In genomic region chrX:153884136-153885076, GRCh38 we compare ENCODE assay signal across 9 cellular contexts. TPM values are rescaled to one million over a fixed set of nuclear protein-coding genes. Genes with fewer than 3 reads are reported as not detected.
A peak's percentile ranks its signal among the peaks of the same experiment; 100 is the strongest.
DNase-seq lines count a peak whose midpoint lies in the region; ATAC-seq and TF ChIP-seq lines count a peak whose summit lies in the region.
"Had no signal": no experiment of that assay in that cellular context is flagged by ENCODE, and none has a peak within 500 bp of the region (broad histone marks: within the 10 kb centered on the region; RNA-seq: fewer than 3 reads in every experiment).

No MANE protein-coding gene starts in this region.

- H3K9me3 ChIP-seq in HCT116 (ENCODE audit: control insufficient read depth in 1 of 2, insufficient read depth in 1 of 2, low read depth in 1 of 2, low read length in 2 of 2): no peaks in the 10 kb centered on the region
- no peaks in the 10 kb centered on the region for H3K9me3 ChIP-seq in MG63

- ATAC-seq in HCT116 (peak; percentile 75), SK-N-SH treated with all-trans-retinoic acid at 6 μM for 48 hours (peak; percentile 30), HG02885 (IDR thresholded peaks at IDR 0.05; ENCODE audit: poor library complexity, unreplicated experiment) (no peak), HG03025 (IDR thresholded peaks at IDR 0.05; ENCODE audit: low FRiP score, unreplicated experiment) (no peak)

- intact Hi-C loops in HCT116 (cut with micrococcal nuclease): loop anchor here (1.0 kb wide), 1 partner anchor 120 kb away; the partner anchor contains the start of gene PLXNB3

- H3K4me2 ChIP-seq in HCT116 (ENCODE audit: low read length): peak overlapping the region; percentile 76

- H3K9me2 ChIP-seq in HCT116 (ENCODE audit: insufficient read depth): no peaks in the 10 kb centered on the region

- H3K36me3 ChIP-seq in HCT116 (ENCODE audit: control insufficient read depth in 1 of 2, insufficient read depth in 2 of 2, low read length in 2 of 2): no peaks in the 10 kb centered on the region
- H3K36me3 ChIP-seq in kidney epithelial cell (ENCODE audit: control insufficient read depth, insufficient read depth, low read length): peaks cover 1% of the 10 kb centered on the region
- no peaks in the 10 kb centered on the region for H3K36me3 ChIP-seq in MG63

- H3K79me2 ChIP-seq in HCT116 (ENCODE audit: insufficient read depth, low read length): no peaks in the 10 kb centered on the region

- TF ChIP-seq POLR2A in HCT116 (IDR thresholded peaks at IDR 0.05; ENCODE audit: borderline replicate concordance, extremely low read depth, insufficient read depth, insufficient read length): no peak

- no peaks in the 10 kb centered on the region for H4K20me1 ChIP-seq in HCT116 (ENCODE audit: insufficient read depth)

- BruUV-seq in HCT116 (replicated peaks; lab: Mats Ljungman, UMichigan): no TSS peak

- no peak overlapping the region for H2AFZ ChIP-seq in HCT116 (ENCODE audit: low read depth, low read length, poor library complexity, severe bottlenecking)

- peak overlapping the region; percentile 47 to 52 for H3K4me3 ChIP-seq in HCT116 (replicated peaks in 1 of 2; ENCODE audit: low read depth in 1 of 2, low read length in 2 of 2)
- peak overlapping the region; percentile 45 for H3K4me3 ChIP-seq in kidney epithelial cell (ENCODE audit: low read depth, low read length)
- H3K4me3 ChIP-seq in MG63: no peak overlapping the region

- POLR2A ChIA-PET in HCT116 (lab: Charles Lee): no interaction called here

- H3K27me3 ChIP-seq in HCT116 (ENCODE audit: insufficient read depth, low read length) (no peaks in the 10 kb centered on the region), kidney epithelial cell (ENCODE audit: control insufficient read depth, insufficient read depth, low read length) (peaks cover 5% of the 10 kb centered on the region), MG63 (peaks cover 6% of the 10 kb centered on the region; the same call in 1 of the 2 replicates)

- no peak overlapping the region for H3K27ac ChIP-seq in HCT116 (ENCODE audit: low read depth, low read length)

- TF ChIP-seq RAD21 in HCT116 (IDR thresholded peaks at IDR 0.05; ENCODE audit: low read depth): peak; percentile 72

- RAD21 ChIA-PET in HCT116 (lab: Charles Lee; ENCODE audit: low non-redundant PET in 1 of 2, low total read pairs in 2 of 2, uncharacterized antibody in 2 of 2, unreplicated experiment in 2 of 2): interaction anchor here in 1 of 2 experiments (0.7 kb wide), 1 partner anchor 90 kb away, joined by 3 read pairs; the partner anchor contains the start of genes IDH3G and SSR4

- H3K9ac ChIP-seq in HCT116 (ENCODE audit: low read length): no peak overlapping the region; the same call in 1 of the 2 replicates

- DNase-seq in Caki2 (ENCODE audit: low read depth) (peak; percentile 32), HCT116 (ENCODE audit: low read depth, low spot score) (peak; percentile 10), kidney epithelial cell (ENCODE audit: low read depth) (no peak), MG63 (no peak), NCI-H2029 treated with DMSO at 0.1 percent for 48 hours (lab: John Stamatoyannopoulos, UW) (no peak)

- TF ChIP-seq CTCF in HCT116 (IDR thresholded peaks at IDR 0.05 in 2 of 3, conservative IDR thresholded peaks at IDR 0.05 in 1 of 3; ENCODE audit: borderline replicate concordance in 1 of 3, insufficient read depth in 1 of 3, low read depth in 2 of 3, low read length in 2 of 3): peak; percentile 47 to 56 (median 54); a peak in 5 of 6 replicates
- peak; percentile 35 for TF ChIP-seq CTCF in kidney epithelial cell (IDR thresholded peaks at IDR 0.05; ENCODE audit: insufficient read depth, low read length, poor library complexity, severe bottlenecking)

- H3K4me1 ChIP-seq in HCT116 (ENCODE audit: control insufficient read depth in 1 of 2, insufficient read depth in 2 of 2, low read length in 2 of 2): peaks cover 9 to 37% of the 10 kb centered on the region in 2 experiments

- in situ Hi-C loops in Caki2 (cut with HindIII; ENCODE audit: low pct_unique_long_range_greater_than_20kb, low sequenced_read_pairs): no loop called here

- CTCF ChIA-PET in HCT116 (lab: Charles Lee): no interaction called here

TF ChIP-seq in HCT116, 20 proteins besides CTCF, POLR2A, EP300 and RAD21:
- TF ChIP-seq CBX3 (IDR thresholded peaks at IDR 0.05; ENCODE audit: low read depth) (no peak), MAX (IDR thresholded peaks at IDR 0.05) (peak; percentile 53; the same call in 1 of the 2 replicates)

TF ChIP-seq in SK-N-SH treated with all-trans-retinoic acid at 6 μM for 48 hours, 23 proteins besides CTCF, POLR2A, EP300 and RAD21 (continues in another document):
- TF ChIP-seq TCF4 (CRISPR knock-in tag; IDR thresholded peaks at IDR 0.05; ENCODE audit: borderline replicate concordance) (no peak), CSRNP3 (CRISPR knock-in tag; IDR thresholded peaks at IDR 0.05) (no peak), CREB5 (CRISPR knock-in tag; IDR thresholded peaks at IDR 0.05; ENCODE audit: low read depth) (no peak), OSR1 (CRISPR knock-in tag; IDR thresholded peaks at IDR 0.05) (no peak), PATZ1 (CRISPR knock-in tag; IDR thresholded peaks at IDR 0.05; ENCODE audit: borderline replicate concordance) (no peak), ARNTL (CRISPR knock-in tag; IDR thresholded peaks at IDR 0.05; ENCODE audit: borderline replicate concordance, low read depth) (no peak)

RNA-seq across cellular contexts. Expression of gene L1CAM, which starts 1.6 kb away (rescaled TPM):
- 37.1 and 49.7 TPM in 2 replicates for total RNA-seq in Caki2 (2014; rRNA removed; shearing (Covaris generic); ENCODE audit: low replicate concordance)
- total RNA-seq in HCT116 (2021; ENCODE audit: unreplicated experiment) (14.8 TPM), kidney epithelial cell (122 and 138 TPM in 2 replicates)
- polyA plus RNA-seq in HCT116 (2012): 10.4 and 10.8 TPM in 2 replicates
- total RNA-seq in MG63 (2014; rRNA removed; shearing (Covaris generic); ENCODE audit: low replicate concordance): 0.30 TPM in 1 of 2 replicates, not detected in the other

RNA-seq across cellular contexts. Expression of gene AVPR2, which starts 20.1 kb away (rescaled TPM):
- total RNA-seq in Caki2 (2014; rRNA removed; shearing (Covaris generic); ENCODE audit: low replicate concordance): 0.09 TPM in 1 of 2 replicates, not detected in the other
- total RNA-seq in HCT116 (2021; ENCODE audit: unreplicated experiment) (not detected), kidney epithelial cell (0.08 and 0.21 TPM in 2 replicates)
- polyA plus RNA-seq in HCT116 (2012): 0.27 and 0.34 TPM in 2 replicates
- total RNA-seq in MG63 (2014; rRNA removed; shearing (Covaris generic); ENCODE audit: low replicate concordance): 0.27 TPM in 1 of 2 replicates, not detected in the other
- total RNA-seq: liver had no signal

RNA-seq across cellular contexts. Expression of gene ARHGAP4, which starts 41.7 kb away (rescaled TPM):
- total RNA-seq in Caki2 (2014; rRNA removed; shearing (Covaris generic); ENCODE audit: low replicate concordance): 8.1 and 15.3 TPM in 2 replicates
- 67.4 TPM for total RNA-seq in HCT116 (2021; ENCODE audit: unreplicated experiment)
- polyA plus RNA-seq in HCT116 (2012): 41.2 and 44.2 TPM in 2 replicates
- total RNA-seq in kidney epithelial cell: 12.7 and 14.0 TPM in 2 replicates
- 0.07 and 2.4 TPM in 2 replicates for total RNA-seq in MG63 (2014; rRNA removed; shearing (Covaris generic); ENCODE audit: low replicate concordance)

RNA-seq across cellular contexts. Expression of gene NAA10, which starts 50.4 kb away (rescaled TPM):
- 119 and 121 TPM in 2 replicates for total RNA-seq in Caki2 (2014; rRNA removed; shearing (Covaris generic); ENCODE audit: low replicate concordance)
- 124 TPM for total RNA-seq in HCT116 (2021; ENCODE audit: unreplicated experiment)
- 135 and 156 TPM in 2 replicates for polyA plus RNA-seq in HCT116 (2012)
- total RNA-seq in kidney epithelial cell: 139 and 141 TPM in 2 replicates
- 205 and 325 TPM in 2 replicates for total RNA-seq in MG63 (2014; rRNA removed; shearing (Covaris generic); ENCODE audit: low replicate concordance)

RNA-seq across cellular contexts. Expression of gene PDZD4, which starts 54.1 kb away (rescaled TPM):
- total RNA-seq in Caki2 (2014; rRNA removed; shearing (Covaris generic); ENCODE audit: low replicate concordance): 4.3 and 8.5 TPM in 2 replicates
- total RNA-seq in HCT116 (2021; ENCODE audit: unreplicated experiment): 0.30 TPM
- 0.10 and 0.40 TPM in 2 replicates for polyA plus RNA-seq in HCT116 (2012)
- 0.68 and 1.8 TPM in 2 replicates for total RNA-seq in kidney epithelial cell
- total RNA-seq in MG63 (2014; rRNA removed; shearing (Covaris generic); ENCODE audit: low replicate concordance): 1.5 and 5.8 TPM in 2 replicates

Comparison
In these comparisons a context has a peak if more than half of its experiments do, and no peak if none do; other contexts are left out.
1. DNase-seq: peak in Caki2 (single experiment) and HCT116 (single experiment); none in kidney epithelial cell (single experiment), MG63 (single experiment) and NCI-H2029 treated with DMSO at 0.1 percent for 48 hours (single experiment).
2. ATAC-seq: peak in HCT116 (single experiment) and SK-N-SH treated with all-trans-retinoic acid at 6 μM for 48 hours (single experiment); none in HG02885 (single experiment) and HG03025 (single experiment).
3. RNA of gene L1CAM, which starts 1.6 kb away (total RNA-seq): 122 to 138 TPM in kidney epithelial cell, 37.1 to 49.7 TPM in Caki2 and 14.8 TPM in HCT116 (single experiment); 0.30 TPM in MG63; every median in the first group is over 10 times any median in the second.